In the genomic region with DNA sequence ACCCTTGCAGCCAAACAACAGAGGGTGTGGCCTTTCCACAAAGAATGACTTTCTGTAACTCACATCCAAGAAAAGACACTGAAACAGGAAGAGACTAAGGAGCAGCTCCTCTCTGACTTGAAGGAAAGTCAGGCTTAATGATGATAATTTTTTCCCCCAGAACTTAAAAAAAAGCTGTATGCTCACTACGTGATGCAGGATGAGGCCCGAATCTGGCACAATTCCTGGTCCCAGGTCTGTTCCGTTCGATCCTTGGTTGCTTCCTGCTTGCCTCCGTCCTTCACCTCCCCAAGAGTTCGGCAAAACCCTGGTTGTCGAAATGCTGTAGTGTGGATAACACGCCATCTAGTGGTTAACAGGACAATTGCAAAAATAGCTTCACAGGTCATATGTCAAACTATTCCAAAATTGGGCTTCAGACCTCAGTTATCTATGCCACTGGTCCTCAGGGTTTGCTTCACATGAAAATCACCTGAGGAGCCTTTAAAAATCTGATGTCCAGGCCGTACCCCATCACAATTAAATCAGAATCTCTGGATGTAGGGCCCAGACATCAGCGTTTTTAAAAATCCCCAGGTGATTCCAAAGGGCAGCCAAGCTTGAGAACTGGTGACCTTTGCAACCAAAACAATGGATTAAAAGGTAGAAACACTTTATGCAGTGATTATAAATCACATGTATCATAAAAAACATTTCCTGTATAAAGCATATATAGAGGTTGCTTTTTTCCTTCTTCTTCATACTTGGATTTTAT, we compare ENCODE assay signal across 8 cellular contexts. TPM values are rescaled to one million over a fixed set of nuclear protein-coding genes. Genes with fewer than 3 reads are reported as not detected.
DNase-seq lines count a peak whose midpoint lies in the region; ATAC-seq and TF ChIP-seq lines count a peak whose summit lies in the region.

No MANE protein-coding gene starts in this region.

- H2AFZ ChIP-seq in GM23248: peak overlapping the region; percentile 92
- peak overlapping the region; percentile 79 for H2AFZ ChIP-seq in KMS-11 (ENCODE audit: low read depth)
- H2AFZ ChIP-seq in PC-9: peak overlapping the region; percentile 76
- H2AFZ ChIP-seq in osteoblast (ENCODE audit: low read length): peak overlapping the region; percentile 91

- peak overlapping the region; percentile 87 for H3K4me2 ChIP-seq in GM23248 (ENCODE audit: unreplicated experiment)
- H3K4me2 ChIP-seq in KMS-11: peak overlapping the region; percentile 66
- peak overlapping the region; percentile 84 for H3K4me2 ChIP-seq in PC-9
- H3K4me2 ChIP-seq in osteoblast (ENCODE audit: insufficient read depth, low read length): peak overlapping the region; percentile 88

- H3K9ac ChIP-seq in GM23248: peak overlapping the region; percentile 67
- peak overlapping the region; percentile 35; the same call in 1 of the 2 replicates for H3K9ac ChIP-seq in KMS-11

- in situ Hi-C loops in GM23248 (cut with MboI): loop anchor here (10.0 kb wide), 1 partner anchor 632 kb away; no protein-coding TSS in a partner anchor

- no peaks in the 10 kb centered on the region for H3K9me3 ChIP-seq in GM23248 (ENCODE audit: low read depth)
- no peaks in the 10 kb centered on the region; the same call in 1 of the 2 replicates for H3K9me3 ChIP-seq in PC-9 (ENCODE audit: insufficient read depth, low read depth)
- no peaks in the 10 kb centered on the region for H3K9me3 ChIP-seq in osteoblast (ENCODE audit: low read depth, low read length)

- H3K27ac ChIP-seq in GM23248: peak overlapping the region; percentile 31
- H3K27ac ChIP-seq in KMS-11: no peak overlapping the region
- no peak overlapping the region for H3K27ac ChIP-seq in PC-9
- no peak overlapping the region for H3K27ac ChIP-seq in osteoblast (ENCODE audit: low read depth, low read length)

- 5 to 7% methylated on average over 10 of the region's 10 CpGs for WGBS in GM23248 (ENCODE audit: low coverage in 1 of 2, low lambda C conversion rate in 2 of 2, missing lambda C conversion rate in 2 of 2), 2 experiments

- POLR2A ChIA-PET in PC-9 (lab: Charles Lee; ENCODE audit: unreplicated experiment): interaction anchor here (0.6 kb wide), 2 partner anchors 187 to 429 kb away, joined by 3 to 8 read pairs; partner anchors contain the start of gene IGF1R

- H3K27me3 ChIP-seq in GM23248 (replicated peaks; ENCODE audit: insufficient read depth): no peaks in the 10 kb centered on the region
- H3K27me3 ChIP-seq in KMS-11 (ENCODE audit: insufficient read depth, low read depth): no peaks in the 10 kb centered on the region
- H3K27me3 ChIP-seq in PC-9 (ENCODE audit: insufficient read depth, low read depth): no peaks in the 10 kb centered on the region
- H3K27me3 ChIP-seq in osteoblast (ENCODE audit: insufficient read depth, low read length): peaks cover 12% of the 10 kb centered on the region

- peaks cover 5% of the 10 kb centered on the region for H3K4me1 Mint-ChIP-seq in glutamatergic neuron (ENCODE audit: low read depth, unreplicated experiment)

- H3K36me3 ChIP-seq in GM23248 (ENCODE audit: low read depth): no peaks in the 10 kb centered on the region
- H3K36me3 ChIP-seq in KMS-11 (ENCODE audit: insufficient read depth): no peaks in the 10 kb centered on the region
- H3K36me3 ChIP-seq in PC-9 (ENCODE audit: low read depth): no peaks in the 10 kb centered on the region
- no peaks in the 10 kb centered on the region for H3K36me3 ChIP-seq in osteoblast (ENCODE audit: insufficient read depth, low read length)

- CTCF ChIA-PET in PC-9 (lab: Charles Lee): interaction anchor here (0.6 to 1.3 kb wide), 7 partner anchors 94 to 840 kb away, joined by 3 to 6 read pairs (median 3); no protein-coding TSS in a partner anchor

- H3K4me1 ChIP-seq in GM23248 (ENCODE audit: insufficient read depth) (0 out of 2 replicates have a peak, but pooled peaks cover 4% of the 10 kb centered on the region), KMS-11 (ENCODE audit: low read depth, poor library complexity, severe bottlenecking) (peaks cover 10% of the 10 kb centered on the region), PC-9 (replicated peaks; ENCODE audit: insufficient read depth) (no peaks in the 10 kb centered on the region), osteoblast (ENCODE audit: insufficient read depth, low read length) (no peaks in the 10 kb centered on the region)

- peak overlapping the region; percentile 70 for H3K4me3 ChIP-seq in GM23248
- no peak overlapping the region for H3K4me3 ChIP-seq in KMS-11 (IDR thresholded peaks at IDR 0.05; ENCODE audit: insufficient read depth, low read depth, low read length)
- H3K4me3 ChIP-seq in PC-9: peak overlapping the region; percentile 51; the same call in 1 of the 2 replicates
- H3K4me3 ChIP-seq in osteoblast (ENCODE audit: insufficient read depth, low read length): peak overlapping the region; percentile 66

- no TSS peak for BruUV-seq in PC-9 (replicated peaks; lab: Mats Ljungman, UMichigan)

- H3K4me3 Mint-ChIP-seq in glutamatergic neuron (ENCODE audit: unreplicated experiment): peak overlapping the region; percentile 85

- H4K20me1 ChIP-seq in GM23248 (ENCODE audit: insufficient read depth) (no peaks in the 10 kb centered on the region), KMS-11 (ENCODE audit: insufficient read depth) (no peaks in the 10 kb centered on the region), PC-9 (ENCODE audit: insufficient read depth) (no peaks in the 10 kb centered on the region), osteoblast (ENCODE audit: insufficient read depth, low read length) (no peaks in the 10 kb centered on the region)

- peak overlapping the region in 1 of 2 donors; percentile 4 for H3K27ac Mint-ChIP-seq in activated naive CD4-positive, alpha-beta T cell treated with anti-CD3 and anti-CD28 coated beads, Interleukin-2, amount 50 U/mL, for 72 hours
- H3K27ac Mint-ChIP-seq in glutamatergic neuron (ENCODE audit: unreplicated experiment): peak overlapping the region; percentile 63

- H3K79me2 ChIP-seq in GM23248 (ENCODE audit: insufficient read depth) (no peaks in the 10 kb centered on the region), KMS-11 (ENCODE audit: insufficient read depth, low read depth) (no peaks in the 10 kb centered on the region), PC-9 (ENCODE audit: low read depth) (no peaks in the 10 kb centered on the region), osteoblast (ENCODE audit: insufficient read depth, low read length) (no peaks in the 10 kb centered on the region)

- H3K27me3 Mint-ChIP-seq in glutamatergic neuron (ENCODE audit: unreplicated experiment): no peaks in the 10 kb centered on the region

- peak; percentile 89 to 91 for ATAC-seq in activated naive CD4-positive, alpha-beta T cell treated with anti-CD3 and anti-CD28 coated beads, Interleukin-2, amount 50 U/mL, for 72 hours

- DNase-seq in GM03348 (ENCODE audit: low spot score) (peak; percentile 84), GM23248 (peak; percentile 89), PC-9 (peak; percentile 51 to 58), glutamatergic neuron (peak; percentile 38), osteoblast (ENCODE audit: insufficient read length, low spot score, missing footprints) (peak; percentile 70), cortex of kidney (lab: John Stamatoyannopoulos, UW) (no peak)
- peak; percentile 44 to 58 for DNase-seq in activated naive CD4-positive, alpha-beta T cell treated with anti-CD3 and anti-CD28 coated beads, Interleukin-2, amount 50 U/mL, for 72 hours (ENCODE audit: low spot score in 2 of 2)

- no peaks in the 10 kb centered on the region for H3K9me3 Mint-ChIP-seq in activated naive CD4-positive, alpha-beta T cell treated with anti-CD3 and anti-CD28 coated beads, Interleukin-2, amount 50 U/mL, for 72 hours
- no peaks in the 10 kb centered on the region for H3K9me3 Mint-ChIP-seq in glutamatergic neuron (ENCODE audit: unreplicated experiment)

- intact Hi-C loops in PC-9 (cut with micrococcal nuclease; ENCODE audit: unreplicated experiment): loop anchor here (1.0 to 5.0 kb wide), 6 partner anchors 169 to 648 kb away; partner anchors contain the start of gene IGF1R

- no peaks in the 10 kb centered on the region for H3K36me3 Mint-ChIP-seq in activated naive CD4-positive, alpha-beta T cell treated with anti-CD3 and anti-CD28 coated beads, Interleukin-2, amount 50 U/mL, for 72 hours
- H3K36me3 Mint-ChIP-seq in glutamatergic neuron (ENCODE audit: unreplicated experiment): no peaks in the 10 kb centered on the region

- TF ChIP-seq CTCF in KMS-11 (conservative IDR thresholded peaks at IDR 0.05; ENCODE audit: low read depth, low read length) (peak; percentile 90), PC-9 (conservative IDR thresholded peaks at IDR 0.05) (peak; percentile 92), glutamatergic neuron (IDR thresholded peaks at IDR 0.05; ENCODE audit: partially characterized antibody, unreplicated experiment) (peak; percentile 97), osteoblast (IDR thresholded peaks at IDR 0.05; ENCODE audit: extremely low read depth, low read depth, low read length) (peak; percentile 92)

- H3K9me2 ChIP-seq in GM23248 (ENCODE audit: insufficient read depth): no peaks in the 10 kb centered on the region
- no peaks in the 10 kb centered on the region for H3K9me2 ChIP-seq in PC-9 (ENCODE audit: insufficient read depth)

- H3F3A ChIP-seq in GM23248 (ENCODE audit: insufficient read depth) (no peaks in the 10 kb centered on the region), PC-9 (ENCODE audit: insufficient read depth, low read depth) (no peaks in the 10 kb centered on the region)

RNA-seq across cellular contexts. Expression of gene SYNM, which starts 28.1 kb away (rescaled TPM):
- total RNA-seq in GM23248 (2014; rRNA removed; shearing (Covaris generic)): 0.97 and 1.6 TPM in 2 replicates
- 0.15 and 0.18 TPM in 2 replicates for polyA plus RNA-seq in GM23248 (2016; fragmentation: Nextera tagmentation; extraction: Ambion mirVana)
- 2.2 and 2.4 TPM in 2 replicates for total RNA-seq in PC-9 (2021)
- total RNA-seq in activated naive CD4-positive, alpha-beta T cell treated with anti-CD3 and anti-CD28 coated beads, Interleukin-2, amount 50 U/mL, for 72 hours: under 1 TPM; 0.16 to 0.43 TPM
- total RNA-seq in glutamatergic neuron (ENCODE audit: unreplicated experiment): 4.8 TPM
- 4.0 and 4.4 TPM in 2 replicates for total RNA-seq in osteoblast
